Comparison of ENCODE assay signal across 8 cellular contexts in the genomic region with DNA sequence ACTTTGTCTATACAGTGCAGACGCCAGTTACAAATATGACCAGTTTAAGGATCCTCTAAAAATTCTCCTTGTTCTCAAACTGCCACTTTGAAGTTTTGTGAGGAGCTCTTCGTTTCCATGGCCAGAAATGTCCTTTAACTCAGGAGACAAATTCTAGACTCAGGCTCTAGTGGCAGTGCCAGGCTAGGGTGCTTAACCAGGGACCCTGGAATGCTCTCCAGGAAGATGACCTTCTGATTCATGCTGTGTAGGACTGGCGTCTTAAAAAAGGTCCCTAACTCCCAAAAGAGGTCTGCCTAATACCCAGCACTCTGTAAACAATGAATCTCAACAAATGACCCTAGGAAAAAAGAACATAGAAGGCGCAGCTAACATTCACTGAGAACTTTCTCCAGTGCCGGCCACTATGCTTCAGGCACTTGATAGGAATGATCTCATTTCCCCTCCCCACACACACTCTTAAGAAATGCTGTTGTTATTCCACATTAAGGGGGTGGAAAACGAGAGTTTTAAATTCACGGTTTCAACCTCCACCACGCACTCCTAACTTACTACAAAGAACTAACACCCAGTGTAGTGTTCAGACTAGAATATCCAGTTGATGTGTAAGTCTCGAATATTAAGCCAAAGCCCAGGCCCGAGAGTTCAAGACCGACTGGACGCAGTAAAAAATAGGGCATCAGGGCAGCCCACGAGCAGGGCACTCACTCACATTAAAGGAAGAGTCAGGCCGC. TPM values are rescaled to one million over a fixed set of nuclear protein-coding genes. Genes with fewer than 3 reads are reported as not detected.
DNase-seq lines count a peak whose midpoint lies in the region; ATAC-seq, FAIRE-seq and TF ChIP-seq lines count a peak whose summit lies in the region.

No MANE protein-coding gene starts in this region.

- H3K4me3 ChIP-seq in GM23248: peak overlapping the region; percentile 97
- H3K4me3 ChIP-seq in RWPE2 (ENCODE audit: severe bottlenecking): peak overlapping the region; percentile 79
- H3K4me3 ChIP-seq in endothelial cell of umbilical vein (replicated peaks in 1 of 3; ENCODE audit: insufficient read depth in 1 of 3, low read depth in 1 of 3, low read length in 3 of 3): peak overlapping the region; percentile 70 to 93 (median 80)

- H3K36me3 ChIP-seq in GM23248 (ENCODE audit: low read depth) (peaks cover 36% of the 10 kb centered on the region), RWPE2 (ENCODE audit: low read depth) (peaks cover 44% of the 10 kb centered on the region), endothelial cell of umbilical vein (ENCODE audit: control insufficient read depth in 2 of 2, extremely low read depth in 1 of 2, insufficient read depth in 2 of 2, low read length in 2 of 2) (peaks cover 17 to 25% of the 10 kb centered on the region in 2 experiments)

- WGBS in GM23248 (ENCODE audit: low coverage in 1 of 2, low lambda C conversion rate in 2 of 2, missing lambda C conversion rate in 2 of 2), 2 experiments: 1 to 2% methylated on average over 14 of the region's 14 CpGs

- peak overlapping the region; percentile 94 for H3K4me2 ChIP-seq in GM23248 (ENCODE audit: unreplicated experiment)
- peak overlapping the region; percentile 73 for H3K4me2 ChIP-seq in endothelial cell of umbilical vein (ENCODE audit: insufficient read depth, low read length)

- no peak for TF ChIP-seq CTCF in CD14-positive monocyte (IDR thresholded peaks at IDR 0.05)
- no peak for TF ChIP-seq CTCF in RWPE2 (IDR thresholded peaks at IDR 0.05; ENCODE audit: poor library complexity, severe bottlenecking)
- TF ChIP-seq CTCF in endothelial cell of umbilical vein (IDR thresholded peaks at IDR 0.05; ENCODE audit: extremely low read depth in 1 of 2, insufficient read depth in 1 of 2, low read depth in 1 of 2, low read length in 2 of 2): no peak
- TF ChIP-seq CTCF in nephron (IDR thresholded peaks at IDR 0.05; ENCODE audit: unreplicated experiment in 3 of 3): no peak

- H3K4me1 ChIP-seq in GM23248 (ENCODE audit: insufficient read depth) (peaks cover 20% of the 10 kb centered on the region), RWPE2 (ENCODE audit: insufficient read depth, poor library complexity, severe bottlenecking) (peaks cover 4% of the 10 kb centered on the region), endothelial cell of umbilical vein (ENCODE audit: control insufficient read depth, extremely low read depth, insufficient read depth, low read length) (peaks cover 22% of the 10 kb centered on the region)

- dilution Hi-C loops in endothelial cell of umbilical vein (cut with MboI; ENCODE audit: extremely low pct_ligation_motif_present, low sequenced_read_pairs): no loop called here

- no peaks in the 10 kb centered on the region for H3K27me3 ChIP-seq in GM23248 (replicated peaks; ENCODE audit: insufficient read depth)
- H3K27me3 ChIP-seq in RWPE2 (ENCODE audit: insufficient read depth, poor library complexity, severe bottlenecking): no peaks in the 10 kb centered on the region
- no peaks in the 10 kb centered on the region for H3K27me3 ChIP-seq in endothelial cell of umbilical vein (ENCODE audit: control insufficient read depth in 2 of 2, insufficient read depth in 2 of 2, low read length in 2 of 2)

- peaks cover 35% of the 10 kb centered on the region for H3K4me1 Mint-ChIP-seq in CD14-positive monocyte
- peaks cover 29% of the 10 kb centered on the region for H3K4me1 Mint-ChIP-seq in nephron

- in situ Hi-C loops in GM23248 (cut with MboI): no loop called here

- intact Hi-C loops in CD14-positive monocyte (cut with micrococcal nuclease): loop anchor here (1.0 to 5.0 kb wide), 3 partner anchors 28 to 33 kb away; partner anchors contain the start of genes STX5 (in 1 of the 2), TAF6L (in 1 of the 2), TEX54 (in 1 of the 2) and WDR74 (in 1 of the 2)
- intact Hi-C loops in endothelial cell of umbilical vein (cut with micrococcal nuclease): loop anchor here (1.0 kb wide), 5 partner anchors 13 to 58 kb away; partner anchors contain the start of genes TMEM179B and WDR74

- BruUV-seq in endothelial cell of umbilical vein (replicated peaks; lab: Mats Ljungman, UMichigan): TSS peak; percentile 45

- H3K79me2 ChIP-seq in GM23248 (ENCODE audit: insufficient read depth): peaks cover 56% of the 10 kb centered on the region
- peaks cover 22% of the 10 kb centered on the region for H3K79me2 ChIP-seq in endothelial cell of umbilical vein (ENCODE audit: control insufficient read depth, insufficient read depth, low read length)

- DNase-seq in CD14-positive monocyte (ENCODE audit: low spot score): no peak
- DNase-seq in GM23248: peak; percentile 74
- no peak for DNase-seq in RWPE2 (ENCODE audit: low spot score)
- peak; percentile 76 for DNase-seq in endothelial cell of umbilical vein (ENCODE audit: low read depth, low spot score)
- no peak for DNase-seq in mucosa of gallbladder (ENCODE audit: low spot score)
- no peak for DNase-seq in middle frontal gyrus (ENCODE audit: extremely low spot score, low spot score)
- no peak for DNase-seq in NCI-H345 (lab: John Stamatoyannopoulos, UW)

- peaks cover 33% of the 10 kb centered on the region for H3F3A ChIP-seq in GM23248 (ENCODE audit: insufficient read depth)

- H3K9ac ChIP-seq in GM23248 (peak overlapping the region; percentile 95), endothelial cell of umbilical vein (replicated peaks; ENCODE audit: extremely low read depth, insufficient read depth, low read length) (peak overlapping the region; percentile 89)

- no peaks in the 10 kb centered on the region for H3K9me2 ChIP-seq in GM23248 (ENCODE audit: insufficient read depth)

- H3K36me3 Mint-ChIP-seq in CD14-positive monocyte: peaks cover 45 to 53% of the 10 kb centered on the region in 2 donors
- H3K36me3 Mint-ChIP-seq in nephron (ENCODE audit: low read depth): peaks cover 40% of the 10 kb centered on the region

- H2AFZ ChIP-seq in GM23248: peak overlapping the region; percentile 17; the same call in 1 of the 2 replicates
- H2AFZ ChIP-seq in endothelial cell of umbilical vein (ENCODE audit: low read depth, low read length): peak overlapping the region; percentile 3

- H3K9me3 Mint-ChIP-seq in CD14-positive monocyte (no peaks in the 10 kb centered on the region), nephron (no peaks in the 10 kb centered on the region)

- H3K27ac Mint-ChIP-seq in CD14-positive monocyte (peak overlapping the region; percentile 93 to 99 (median 96)), nephron (peak overlapping the region; percentile 96 to 98 (median 97))

- no peak for TF ChIP-seq POLR2A in endothelial cell of umbilical vein (IDR thresholded peaks at IDR 0.05; ENCODE audit: low read depth, low read length)

- no peaks in the 10 kb centered on the region for H3K9me1 ChIP-seq in endothelial cell of umbilical vein (replicated peaks; ENCODE audit: control insufficient read depth, extremely low read depth, insufficient read depth, low read length)

- peaks cover 0 to 3% (median 2%) of the 10 kb centered on the region in 3 donors for H3K27me3 Mint-ChIP-seq in CD14-positive monocyte (ENCODE audit: low read depth in 3 of 3)
- H3K27me3 Mint-ChIP-seq in nephron (ENCODE audit: low read depth): no peaks in the 10 kb centered on the region

- H3K27ac ChIP-seq in GM23248 (peak overlapping the region; percentile 82), RWPE2 (ENCODE audit: poor library complexity, severe bottlenecking) (peak overlapping the region; percentile 46), endothelial cell of umbilical vein (ENCODE audit: insufficient read depth, low read depth, low read length) (peak overlapping the region; percentile 57)

- H4K20me1 ChIP-seq in GM23248 (ENCODE audit: insufficient read depth) (no peaks in the 10 kb centered on the region), endothelial cell of umbilical vein (replicated peaks; ENCODE audit: control insufficient read depth, extremely low read depth, insufficient read depth, low read length) (no peaks in the 10 kb centered on the region)

- POLR2A ChIA-PET in endothelial cell of umbilical vein (lab: Charles Lee): interaction anchor here (0.8 to 1.3 kb wide), 3 partner anchors 17 to 77 kb away, joined by 3 to 6 read pairs (median 6); partner anchors contain the start of gene SLC3A2

- peak overlapping the region; percentile 97 to 98 for H3K4me3 Mint-ChIP-seq in CD14-positive monocyte
- peak overlapping the region; percentile 94 to 100 (median 99) for H3K4me3 Mint-ChIP-seq in nephron

- CTCF ChIA-PET in endothelial cell of umbilical vein (lab: Charles Lee): interaction anchor here (1.0 to 2.1 kb wide), 3 partner anchors 9 to 18 kb away, joined by 3 to 7 read pairs (median 4); partner anchors contain the start of gene TMEM179B

- H3K9me3 ChIP-seq in GM23248 (ENCODE audit: low read depth) (no peaks in the 10 kb centered on the region), RWPE2 (ENCODE audit: severe bottlenecking) (no peaks in the 10 kb centered on the region), endothelial cell of umbilical vein (replicated peaks; ENCODE audit: control insufficient read depth, insufficient read depth, low read length) (no peaks in the 10 kb centered on the region)

- ATAC-seq in RWPE2 (ENCODE audit: low read depth): peak; percentile 20

- peak; percentile 74 for FAIRE-seq in endothelial cell of umbilical vein (lab: Jason Lieb, UNC)

RNA-seq across cellular contexts. Expression of gene NXF1, which starts 0.8 kb away (rescaled TPM):
- polyA plus RNA-seq in CD14-positive monocyte: 10 to 100 TPM; 50.1 to 70.6 TPM
- total RNA-seq in GM23248 (2014; rRNA removed; shearing (Covaris generic)): 25.0 and 32.0 TPM in 2 replicates
- polyA plus RNA-seq in GM23248 (2016; fragmentation: Nextera tagmentation; extraction: Ambion mirVana): 51.1 and 53.3 TPM in 2 replicates
- total RNA-seq in endothelial cell of umbilical vein: 71.4 and 74.4 TPM in 2 replicates
- 99.8 and 101 TPM in 2 replicates for polyA plus RNA-seq in endothelial cell of umbilical vein
- polyA plus RNA-seq in endothelial cell of umbilical vein (2011; cell fraction: cytosol; rRNA removed): 75.1 and 78.1 TPM in 2 replicates
- 336 and 463 TPM in 2 replicates for polyA plus RNA-seq in endothelial cell of umbilical vein (2011; cell fraction: nucleus; rRNA removed)
- polyA plus RNA-seq in endothelial cell of umbilical vein (2012): 61.2 and 75.7 TPM in 2 replicates
- 75.9 and 84.3 TPM in 2 replicates for polyA minus RNA-seq in endothelial cell of umbilical vein
- polyA minus RNA-seq in endothelial cell of umbilical vein (2011; cell fraction: cytosol; rRNA and poly(A)+ RNA removed): 39.1 TPM
- 67.6 and 94.2 TPM in 2 replicates for polyA minus RNA-seq in endothelial cell of umbilical vein (2011; cell fraction: nucleus; rRNA and poly(A)+ RNA removed)
- total RNA-seq in mucosa of gallbladder: 85.7 TPM

RNA-seq across cellular contexts. Expression of gene TMEM223, which starts 12.7 kb away (rescaled TPM):
- polyA plus RNA-seq in CD14-positive monocyte (10 to 100 TPM; 19.6 to 20.4 TPM), GM23248 (2016; fragmentation: Nextera tagmentation; extraction: Ambion mirVana) (31.4 and 34.2 TPM in 2 replicates), endothelial cell of umbilical vein (26.7 and 31.8 TPM in 2 replicates)
- total RNA-seq in GM23248 (2014; rRNA removed; shearing (Covaris generic)): 32.0 and 33.4 TPM in 2 replicates
- total RNA-seq in endothelial cell of umbilical vein (11.8 and 12.7 TPM in 2 replicates), mucosa of gallbladder (19.9 TPM)
- polyA plus RNA-seq in endothelial cell of umbilical vein (2011; cell fraction: cytosol; rRNA removed): 14.6 and 18.3 TPM in 2 replicates
- 7.5 and 9.6 TPM in 2 replicates for polyA plus RNA-seq in endothelial cell of umbilical vein (2011; cell fraction: nucleus; rRNA removed)
- polyA plus RNA-seq in endothelial cell of umbilical vein (2012): 9.1 and 10.1 TPM in 2 replicates
- polyA minus RNA-seq in endothelial cell of umbilical vein: 6.5 and 7.5 TPM in 2 replicates
- 21.7 TPM for polyA minus RNA-seq in endothelial cell of umbilical vein (2011; cell fraction: cytosol; rRNA and poly(A)+ RNA removed)
- 4.6 and 5.1 TPM in 2 replicates for polyA minus RNA-seq in endothelial cell of umbilical vein (2011; cell fraction: nucleus; rRNA and poly(A)+ RNA removed)

RNA-seq across cellular contexts. Expression of gene TMEM179B, which starts 17.3 kb away (rescaled TPM):
- polyA plus RNA-seq in CD14-positive monocyte: 100 to 1,000 TPM; 220 to 236 TPM
- total RNA-seq in GM23248 (2014; rRNA removed; shearing (Covaris generic)): 73.3 and 151 TPM in 2 replicates
- polyA plus RNA-seq in GM23248 (2016; fragmentation: Nextera tagmentation; extraction: Ambion mirVana): 140 and 150 TPM in 2 replicates
- 27.6 and 27.8 TPM in 2 replicates for total RNA-seq in endothelial cell of umbilical vein
- 102 and 123 TPM in 2 replicates for polyA plus RNA-seq in endothelial cell of umbilical vein
- 75.7 and 82.0 TPM in 2 replicates for polyA plus RNA-seq in endothelial cell of umbilical vein (2011; cell fraction: cytosol; rRNA removed)
- polyA plus RNA-seq in endothelial cell of umbilical vein (2011; cell fraction: nucleus; rRNA removed): 30.1 and 39.0 TPM in 2 replicates
- polyA plus RNA-seq in endothelial cell of umbilical vein (2012): 43.1 and 53.5 TPM in 2 replicates
- polyA minus RNA-seq in endothelial cell of umbilical vein: 42.0 and 45.5 TPM in 2 replicates
- polyA minus RNA-seq in endothelial cell of umbilical vein (2011; cell fraction: cytosol; rRNA and poly(A)+ RNA removed): 48.6 TPM
- polyA minus RNA-seq in endothelial cell of umbilical vein (2011; cell fraction: nucleus; rRNA and poly(A)+ RNA removed): 15.7 and 16.5 TPM in 2 replicates
- 67.8 TPM for total RNA-seq in mucosa of gallbladder

RNA-seq across cellular contexts. Expression of gene STX5, which starts 27.4 kb away (rescaled TPM):
- polyA plus RNA-seq in CD14-positive monocyte (10 to 100 TPM; 38.5 to 39.6 TPM), GM23248 (2016; fragmentation: Nextera tagmentation; extraction: Ambion mirVana) (32.0 and 34.0 TPM in 2 replicates), endothelial cell of umbilical vein (46.4 and 50.7 TPM in 2 replicates)
- 43.9 and 45.7 TPM in 2 replicates for total RNA-seq in GM23248 (2014; rRNA removed; shearing (Covaris generic))
- total RNA-seq in endothelial cell of umbilical vein (41.3 and 42.8 TPM in 2 replicates), mucosa of gallbladder (48.8 TPM)
- 42.9 and 45.1 TPM in 2 replicates for polyA plus RNA-seq in endothelial cell of umbilical vein (2011; cell fraction: cytosol; rRNA removed)
- 42.6 and 48.9 TPM in 2 replicates for polyA plus RNA-seq in endothelial cell of umbilical vein (2011; cell fraction: nucleus; rRNA removed)
- polyA plus RNA-seq in endothelial cell of umbilical vein (2012): 36.1 and 49.4 TPM in 2 replicates
- 59.2 and 65.6 TPM in 2 replicates for polyA minus RNA-seq in endothelial cell of umbilical vein
- 35.4 TPM for polyA minus RNA-seq in endothelial cell of umbilical vein (2011; cell fraction: cytosol; rRNA and poly(A)+ RNA removed)
- 26.8 and 30.0 TPM in 2 replicates for polyA minus RNA-seq in endothelial cell of umbilical vein (2011; cell fraction: nucleus; rRNA and poly(A)+ RNA removed)

RNA-seq across cellular contexts. Expression of gene TEX54, which starts 28.2 kb away (rescaled TPM):
- polyA plus RNA-seq in CD14-positive monocyte: under 1 TPM in 1 of 2 donors, not detected in 1; 0.74 TPM
- total RNA-seq in GM23248 (2014; rRNA removed; shearing (Covaris generic)): not detected in 2 replicates
- polyA plus RNA-seq in GM23248 (2016; fragmentation: Nextera tagmentation; extraction: Ambion mirVana): 0.44 TPM in 1 of 2 replicates, not detected in the other
- total RNA-seq in endothelial cell of umbilical vein: not detected in 2 replicates
- not detected in 2 replicates for polyA plus RNA-seq in endothelial cell of umbilical vein
- polyA plus RNA-seq in endothelial cell of umbilical vein (2011; cell fraction: cytosol; rRNA removed): not detected in 2 replicates
- not detected in 2 replicates for polyA plus RNA-seq in endothelial cell of umbilical vein (2011; cell fraction: nucleus; rRNA removed)
- not detected in 2 replicates for polyA plus RNA-seq in endothelial cell of umbilical vein (2012)
- not detected in 2 replicates for polyA minus RNA-seq in endothelial cell of umbilical vein
- not detected for polyA minus RNA-seq in endothelial cell of umbilical vein (2011; cell fraction: cytosol; rRNA and poly(A)+ RNA removed)
- not detected in 2 replicates for polyA minus RNA-seq in endothelial cell of umbilical vein (2011; cell fraction: nucleus; rRNA and poly(A)+ RNA removed)
- total RNA-seq in mucosa of gallbladder: not detected

Comparison
In these comparisons a context has a peak if more than half of its experiments do, and no peak if none do; other contexts are left out.
1. DNase-seq: peak in GM23248 (single experiment) and endothelial cell of umbilical vein (single experiment); none in CD14-positive monocyte (single experiment), RWPE2 (single experiment), mucosa of gallbladder (single experiment), middle frontal gyrus (single experiment) and NCI-H345 (single experiment).
2. Peak in every context shown above with its lines, with median percentiles within 50 percentile points of each other: H3K27ac ChIP-seq and H3K4me3 ChIP-seq.